In genomic region chr7:120838281-120838682, GRCh38 we compare ENCODE assay signal across 13 cellular contexts.
DNase-seq lines count a peak whose midpoint lies in the region; ATAC-seq and TF ChIP-seq lines count a peak whose summit lies in the region.
"Had no signal": no experiment of that assay in that cellular context is flagged by ENCODE, and none has a peak within 500 bp of the region (broad histone marks: within the 10 kb centered on the region; RNA-seq: fewer than 3 reads in every experiment).

No MANE protein-coding gene starts in this region.

- no peak for TF ChIP-seq CTCF in GM12864 (IDR thresholded peaks at IDR 0.05; ENCODE audit: low read depth, low read length, missing control alignments)

- ATAC-seq in GM19395 (IDR thresholded peaks at IDR 0.05; ENCODE audit: unreplicated experiment): peak; percentile 64
- ATAC-seq in HG02678 (IDR thresholded peaks at IDR 0.05; ENCODE audit: unreplicated experiment): peak; percentile 65
- peak; percentile 54 for ATAC-seq in HG03460 (IDR thresholded peaks at IDR 0.05; ENCODE audit: unreplicated experiment)
- ATAC-seq in HG03457 (IDR thresholded peaks at IDR 0.05; ENCODE audit: unreplicated experiment): no peak
- ATAC-seq: activated T-cell treated with anti-CD3 and anti-CD28 coated beads, Interleukin-2, amount 50 U/mL, for 4 hours had no signal

- H3K4me3 ChIP-seq in GM12864 (ENCODE audit: low read depth, low read length): peak overlapping the region; percentile 37; the same call in 1 of the 2 replicates
- H3K4me3 ChIP-seq: cardiac muscle cell, skin epidermis had no signal

- DNase-seq in GM12864 (ENCODE audit: low read depth) (peak; percentile 59), AG20443 (ENCODE audit: low spot score) (no peak), NCI-H1048 (lab: John Stamatoyannopoulos, UW) (no peak)
- DNase-seq in effector CD4-positive, alpha-beta T cell: no peak
- DNase-seq: activated T-cell treated with anti-CD3 and anti-CD28 coated beads, Interleukin-2, amount 50 U/mL, for 4 hours; nephron progenitor cell; T1000 had no signal
